18 cellular contexts compared by ENCODE assay signal in genomic region chr7:27897001-27897400, GRCh38.
DNase-seq lines count a peak whose midpoint lies in the region; ATAC-seq and TF ChIP-seq lines count a peak whose summit lies in the region.
"Had no signal": no experiment of that assay in that cellular context is flagged by ENCODE, and none has a peak within 500 bp of the region (broad histone marks: within the 10 kb centered on the region; RNA-seq: fewer than 3 reads in every experiment).

No MANE protein-coding gene starts in this region.

- H3K9me3 ChIP-seq in AG04450 (ENCODE audit: control insufficient read depth, insufficient read depth, low read length) = no peaks in the 10 kb centered on the region
- no peaks in the 10 kb centered on the region for H3K9me3 ChIP-seq in lung (ENCODE audit: control insufficient read depth in 2 of 2, insufficient read depth in 1 of 2, low read length in 1 of 2)
- H3K9me3 ChIP-seq: SJCRH30, upper lobe of left lung had no signal

- H3K4me3 ChIP-seq in AG04450 (ENCODE audit: low read depth, low read length) (no peak overlapping the region), lung (no peak overlapping the region)
- H3K4me3 ChIP-seq: SJCRH30, upper lobe of left lung had no signal

- peaks cover 0 to 3% of the 10 kb centered on the region in 2 donors for H3K36me3 ChIP-seq in lung (ENCODE audit: control insufficient read depth in 2 of 2, insufficient read depth in 2 of 2, low read length in 2 of 2)
- H3K36me3 ChIP-seq: SJCRH30, upper lobe of left lung had no signal

- no peaks in the 10 kb centered on the region for H3K27me3 Mint-ChIP-seq in endothelial cell (ENCODE audit: unreplicated experiment)
- H3K27me3 Mint-ChIP-seq: CD4-positive, alpha-beta T cell had no signal

- POLR2A ChIA-PET in AG04450 (lab: Yijun Ruan, JAX) = no interaction called here

- CTCF ChIA-PET in AG04450 (lab: Charles Lee) = interaction anchor here (1.0 to 2.1 kb wide), 2 partner anchors 24 to 701 kb away, joined by 4 to 6 read pairs; no protein-coding TSS in a partner anchor

- TF ChIP-seq CTCF in AG04450 (IDR thresholded peaks at IDR 0.05; ENCODE audit: low read depth, low read length) = no peak
- no peak for TF ChIP-seq CTCF in endothelial cell (IDR thresholded peaks at IDR 0.05; ENCODE audit: unreplicated experiment)
- no peak for TF ChIP-seq CTCF in lung (IDR thresholded peaks at IDR 0.05; ENCODE audit: control extremely low read depth, extremely low read depth)

- H3K9me3 Mint-ChIP-seq in endothelial cell (ENCODE audit: unreplicated experiment) = no peaks in the 10 kb centered on the region
- H3K9me3 Mint-ChIP-seq: activated CD4-positive, alpha-beta T cell treated with anti-CD3 and anti-CD28 coated beads, Interleukin-2, amount 10 ng/mL, durations not matched to agents 24 days and 14 days; CD4-positive, alpha-beta T cell had no signal

- DNase-seq in AG04450 (ENCODE audit: low read depth, low spot score) = peak; percentile 23
- DNase-seq in M059J (ENCODE audit: low read depth) = peak; percentile 61
- DNase-seq in endothelial cell (ENCODE audit: low spot score) = no peak
- peak; percentile 36 for DNase-seq in lung (ENCODE audit: low spot score)
- no peak for DNase-seq in putamen (ENCODE audit: low spot score)
- DNase-seq in activated naive CD4-positive, alpha-beta T cell treated with Interleukin-2 at 50 U/mL for 16 hours = no peak
- no peak for DNase-seq in C1 segment of cervical spinal cord (lab: John Stamatoyannopoulos, UW)
- DNase-seq: activated CD4-positive, alpha-beta T cell treated with anti-CD3 and anti-CD28 coated beads, Interleukin-2, amount 10 ng/mL, durations not matched to agents 24 days and 14 days; aorta; CD4-positive, alpha-beta T cell; glutamatergic neuron; islet precursor cell; NCI-H446 treated with DMSO at 0.1 percent for 48 hours; stimulated activated naive CD8-positive, alpha-beta T cell treated with anti-CD3 and anti-CD28 coated beads, Interleukin-15, Interleukin-2, amounts not matched to agents 100 U/mL and 50 U/mL, for 24 hours; T1000 had no signal

- no peak overlapping the region for H3K27ac ChIP-seq in AG04450 (ENCODE audit: low read depth, low read length)
- no peak overlapping the region for H3K27ac ChIP-seq in lung (ENCODE audit: low read depth in 1 of 2, low read length in 1 of 2)
- H3K27ac ChIP-seq: SJCRH30 had no signal

- peak overlapping the region; percentile 6 for H3K27ac Mint-ChIP-seq in endothelial cell (ENCODE audit: unreplicated experiment)
- H3K27ac Mint-ChIP-seq: activated CD4-positive, alpha-beta T cell treated with anti-CD3 and anti-CD28 coated beads, Interleukin-2, amount 10 ng/mL, durations not matched to agents 24 days and 14 days; CD4-positive, alpha-beta T cell had no signal

- H3K27me3 ChIP-seq in AG04450 (ENCODE audit: control insufficient read depth, insufficient read depth, low read length) (no peaks in the 10 kb centered on the region), lung (ENCODE audit: control insufficient read depth, insufficient read depth) (no peaks in the 10 kb centered on the region)
- H3K27me3 ChIP-seq: SJCRH30, upper lobe of left lung had no signal

- WGBS in lung, 2 donors = 49 to 51% methylated on average over 6 of the region's 6 CpGs

- H3K4me3 Mint-ChIP-seq in endothelial cell (ENCODE audit: unreplicated experiment) = no peak overlapping the region
- H3K4me3 Mint-ChIP-seq: activated CD4-positive, alpha-beta T cell treated with anti-CD3 and anti-CD28 coated beads, Interleukin-2, amount 10 ng/mL, durations not matched to agents 24 days and 14 days; CD4-positive, alpha-beta T cell had no signal

- peaks cover 18% of the 10 kb centered on the region for H3K4me1 Mint-ChIP-seq in endothelial cell (ENCODE audit: unreplicated experiment)

- no peaks in the 10 kb centered on the region for H3K36me3 Mint-ChIP-seq in endothelial cell (ENCODE audit: low read depth, unreplicated experiment)

- peaks cover 0 to 12% of the 10 kb centered on the region in 2 donors for H3K4me1 ChIP-seq in lung (ENCODE audit: control insufficient read depth in 2 of 2, insufficient read depth in 2 of 2, low read length in 2 of 2)
- H3K4me1 ChIP-seq: SJCRH30 had no signal

- ATAC-seq in lung (ENCODE audit: insufficient read depth, low FRiP score) = no peak
- no peak for ATAC-seq in GM19467 (IDR thresholded peaks at IDR 0.05; ENCODE audit: unreplicated experiment)
- ATAC-seq: stimulated activated naive CD8-positive, alpha-beta T cell treated with anti-CD3 and anti-CD28 coated beads, Interleukin-15, Interleukin-2, amounts not matched to agents 100 U/mL and 50 U/mL, for 24 hours had no signal

Comparison
In these comparisons a context has a peak if more than half of its experiments do, and no peak if none do; other contexts are left out.
1. DNase-seq: peak in AG04450 (single experiment), M059J (single experiment) and lung (single experiment); none in endothelial cell (single experiment), putamen (single experiment), activated naive CD4-positive, alpha-beta T cell treated with Interleukin-2 at 50 U/mL for 16 hours (single experiment) and C1 segment of cervical spinal cord (0 of 14).